In genomic region chr2:162938387-162938786, GRCh38 we compare ENCODE assay signal across 18 cellular contexts.
DNase-seq lines count a peak whose midpoint lies in the region; ATAC-seq and TF ChIP-seq lines count a peak whose summit lies in the region.
"Had no signal": no experiment of that assay in that cellular context is flagged by ENCODE, and none has a peak within 500 bp of the region (broad histone marks: within the 10 kb centered on the region; RNA-seq: fewer than 3 reads in every experiment).

No MANE protein-coding gene starts in this region.

- no peak overlapping the region for H3K27ac Mint-ChIP-seq in activated CD8-positive, alpha-beta T cell treated with anti-CD3 and anti-CD28 coated beads, Interleukin-2, amount 10 ng/mL, durations not matched to agents 7 days and 5 days

- H3K56ac ChIP-seq in mesendoderm (ENCODE audit: low read length), result no peak overlapping the region

- no peak overlapping the region for H4K8ac ChIP-seq in mesendoderm (ENCODE audit: low read depth, low read length)

- no peak for ATAC-seq in foreskin keratinocyte
- no peak for ATAC-seq in activated CD8-positive, alpha-beta T cell treated with anti-CD3 and anti-CD28 coated beads, Interleukin-2, amount 10 ng/mL, durations not matched to agents 7 days and 5 days
- ATAC-seq: SK-N-SH treated with all-trans-retinoic acid at 6 μM for 48 hours had no signal

- H3K4me1 ChIP-seq in foreskin keratinocyte, result no peaks in the 10 kb centered on the region
- H3K4me1 ChIP-seq in mesendoderm (ENCODE audit: control insufficient read depth, low read depth, low read length), result no peaks in the 10 kb centered on the region

- no peak overlapping the region for H3K4me2 ChIP-seq in mesendoderm (ENCODE audit: low read length)

- H3K27me3 ChIP-seq in foreskin keratinocyte (no peaks in the 10 kb centered on the region), mesendoderm (ENCODE audit: insufficient read depth, low read length, poor library complexity) (no peaks in the 10 kb centered on the region)

- POLR2A ChIA-PET in activated CD8-positive, alpha-beta T cell treated with anti-CD3 and anti-CD28 coated beads, Interleukin-2, amount 10 ng/mL, durations not matched to agents 7 days and 5 days (lab: Charles Lee), result no interaction called here

- H3K27me3 Mint-ChIP-seq in activated CD8-positive, alpha-beta T cell treated with anti-CD3 and anti-CD28 coated beads, Interleukin-2, amount 10 ng/mL, durations not matched to agents 7 days and 5 days (ENCODE audit: low read depth), result no peaks in the 10 kb centered on the region

- no peak overlapping the region for H3K4me3 Mint-ChIP-seq in activated CD8-positive, alpha-beta T cell treated with anti-CD3 and anti-CD28 coated beads, Interleukin-2, amount 10 ng/mL, durations not matched to agents 7 days and 5 days

- no peak overlapping the region for H4K5ac ChIP-seq in mesendoderm (ENCODE audit: low read length)

- no peak overlapping the region for H2BK5ac ChIP-seq in mesendoderm (ENCODE audit: low read length)

- no peaks in the 10 kb centered on the region for H3K4me1 Mint-ChIP-seq in activated CD8-positive, alpha-beta T cell treated with anti-CD3 and anti-CD28 coated beads, Interleukin-2, amount 10 ng/mL, durations not matched to agents 7 days and 5 days (ENCODE audit: low read depth)

- TF ChIP-seq CTCF in LNCaP clone FGC (IDR thresholded peaks at IDR 0.05; ENCODE audit: control insufficient read depth, extremely low read depth, insufficient read depth) (0 out of 2 replicates have a peak, but pooled peaks have one; percentile 15), foreskin keratinocyte (conservative IDR thresholded peaks at IDR 0.05) (peak; percentile 5)

- no peak overlapping the region for H3K4me3 ChIP-seq in LNCaP clone FGC (ENCODE audit: low read depth, low read length)
- H3K4me3 ChIP-seq in mesendoderm (ENCODE audit: low read length), result no peak overlapping the region

- H3K27ac ChIP-seq in foreskin keratinocyte (no peak overlapping the region), mesendoderm (ENCODE audit: low read depth, low read length) (no peak overlapping the region)

- no peak overlapping the region for H2AK5ac ChIP-seq in mesendoderm (ENCODE audit: low read length)

- H3K23ac ChIP-seq in mesendoderm (ENCODE audit: low read length), result no peak overlapping the region

- H3K79me1 ChIP-seq in mesendoderm (ENCODE audit: low read length), result no peaks in the 10 kb centered on the region

- H3K18ac ChIP-seq in mesendoderm (ENCODE audit: low read length), result no peak overlapping the region

- no peak overlapping the region for H3K9ac ChIP-seq in mesendoderm (ENCODE audit: low read length)

- peak; percentile 12 for DNase-seq in ELF-1 (ENCODE audit: low read depth, low spot score)
- no peak for DNase-seq in LNCaP clone FGC (ENCODE audit: low read depth)
- no peak for DNase-seq in foreskin keratinocyte
- peak; percentile 19 for DNase-seq in mesendoderm
- DNase-seq in activated CD8-positive, alpha-beta T cell treated with anti-CD3 and anti-CD28 coated beads, Interleukin-2, amount 10 ng/mL, durations not matched to agents 7 days and 5 days, result no peak
- no peak for DNase-seq in stimulated activated CD4-positive, alpha-beta T cell treated with anti-CD3 and anti-CD28 coated beads, Interleukin-4, amount 100 ng/mL, for 1 hour
- DNase-seq in middle frontal gyrus (ENCODE audit: extremely low spot score, low spot score), result no peak
- DNase-seq in NCI-H1105 treated with DMSO at 0.1 percent for 48 hours (lab: John Stamatoyannopoulos, UW), result no peak
- DNase-seq: ACHN, C1 segment of cervical spinal cord, HCEC 1CT, NCI-H1105, NCI-H187, NCI-H2227 treated with DMSO at 0.1 percent for 48 hours, NCI-H510A treated with DMSO at 0.1 percent for 48 hours, NCI-H774, SHP77 treated with DMSO at 0.1 percent for 48 hours had no signal

- no peak overlapping the region for H2BK15ac ChIP-seq in mesendoderm (replicated peaks; ENCODE audit: low read depth)

- no peaks in the 10 kb centered on the region for H3K79me2 ChIP-seq in mesendoderm (ENCODE audit: control insufficient read depth, insufficient read depth, low read length)

- H3K36me3 ChIP-seq in mesendoderm (ENCODE audit: control insufficient read depth, insufficient read depth, low read length), result no peaks in the 10 kb centered on the region

- no peak overlapping the region for H2BK120ac ChIP-seq in mesendoderm (ENCODE audit: low read depth, low read length)

- WGBS in mesendoderm (ENCODE audit: extremely low coverage, insufficient coverage, low lambda C conversion rate), result no CpG with 5 or more reads among the region's 13 CpGs

- H3K4ac ChIP-seq in mesendoderm (ENCODE audit: low read depth, low read length), result no peak overlapping the region

- CTCF ChIA-PET in activated CD8-positive, alpha-beta T cell treated with anti-CD3 and anti-CD28 coated beads, Interleukin-2, amount 10 ng/mL, durations not matched to agents 7 days and 5 days (lab: Charles Lee), result no interaction called here

- no peaks in the 10 kb centered on the region for H3K36me3 Mint-ChIP-seq in activated CD8-positive, alpha-beta T cell treated with anti-CD3 and anti-CD28 coated beads, Interleukin-2, amount 10 ng/mL, durations not matched to agents 7 days and 5 days (ENCODE audit: low read depth)

- peaks cover 15% of the 10 kb centered on the region for H3K9me3 Mint-ChIP-seq in activated CD8-positive, alpha-beta T cell treated with anti-CD3 and anti-CD28 coated beads, Interleukin-2, amount 10 ng/mL, durations not matched to agents 7 days and 5 days (ENCODE audit: insufficient read depth)

Comparison
In these comparisons a context has a peak if more than half of its experiments do, and no peak if none do; other contexts are left out.
1. DNase-seq: peak in ELF-1 (single experiment) and mesendoderm (single experiment); none in LNCaP clone FGC (single experiment), foreskin keratinocyte (0 of 2), activated CD8-positive, alpha-beta T cell treated with anti-CD3 and anti-CD28 coated beads, Interleukin-2, amount 10 ng/mL, durations not matched to agents 7 days and 5 days (single experiment), stimulated activated CD4-positive, alpha-beta T cell treated with anti-CD3 and anti-CD28 coated beads, Interleukin-4, amount 100 ng/mL, for 1 hour (single experiment), middle frontal gyrus (single experiment) and NCI-H1105 treated with DMSO at 0.1 percent for 48 hours (single experiment).